8 cellular contexts compared by ENCODE assay signal in the genomic region with DNA sequence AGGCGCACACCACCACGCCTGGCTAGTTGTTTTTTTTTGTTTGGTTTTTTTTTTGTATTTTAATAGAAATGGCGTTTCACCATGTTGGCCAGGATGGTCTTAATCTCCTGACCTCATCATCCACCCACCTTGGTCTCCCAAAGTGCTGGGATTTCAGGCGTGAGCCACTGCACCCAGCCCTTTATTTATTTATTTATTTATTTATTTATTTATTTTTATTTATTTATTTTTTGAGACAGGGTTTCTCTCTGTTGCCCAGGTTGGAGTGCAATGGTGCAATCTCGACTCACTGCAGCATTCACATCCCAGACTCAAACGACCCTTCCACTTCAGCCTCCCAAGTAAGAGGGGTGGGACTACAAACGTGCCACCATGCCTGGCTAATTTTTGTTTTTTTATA.
"Had no signal": no experiment of that assay in that cellular context is flagged by ENCODE, and none has a peak within 500 bp of the region (broad histone marks: within the 10 kb centered on the region; RNA-seq: fewer than 3 reads in every experiment).

No MANE protein-coding gene starts in this region.

- DNase-seq: GDM1, GF-D8 had no signal

- H3K4me3 ChIP-seq: GM12878 had no signal

- FAIRE-seq: G401.6, GM12878, GM12891, GM12892, GM18507, GM19239 had no signal

- ATAC-seq: GM12878 had no signal
